ENCODE assay signal across 1 cellular context in genomic region chr15:26894181-26894580, GRCh38.
TF ChIP-seq lines count a peak whose summit lies in the region.

No MANE protein-coding gene starts in this region.

TF ChIP-seq in GM23338, 12 proteins besides CTCF, POLR2A, EP300 and RAD21 (continued from another document):
- TF ChIP-seq ZNF462 (CRISPR knock-in tag; IDR thresholded peaks at IDR 0.05), result no peak
